ENCODE assay signal across 2 cellular contexts in genomic region chr7:44046321-44047061, GRCh38.
A peak's percentile ranks its signal among the peaks of the same experiment; 100 is the strongest.
TF ChIP-seq lines count a peak whose summit lies in the region.

No MANE protein-coding gene starts in this region.

TF ChIP-seq in liver, 16 proteins besides CTCF, POLR2A, EP300 and RAD21:
- TF ChIP-seq EGR1 (IDR thresholded peaks at IDR 0.05; ENCODE audit: low read depth in 2 of 2), result peak in 1 of 2 donors; percentile 23
- peak; percentile 23 to 43 for TF ChIP-seq GABPA (IDR thresholded peaks at IDR 0.05 in 1 of 2, conservative IDR thresholded peaks at IDR 0.05 in 1 of 2)
- no peak for TF ChIP-seq RXRA (IDR thresholded peaks at IDR 0.05)

TF ChIP-seq in HepG2, 621 proteins besides CTCF, POLR2A, EP300 and RAD21:
- TF ChIP-seq ZNF660 (CRISPR knock-in tag; IDR thresholded peaks at IDR 0.05; ENCODE audit: borderline replicate concordance, low read depth) (no peak), SP2 (CRISPR knock-in tag; IDR thresholded peaks at IDR 0.05) (no peak), ZBTB20 (CRISPR knock-in tag; IDR thresholded peaks at IDR 0.05; ENCODE audit: borderline replicate concordance, low read depth) (no peak), HOXA9 (CRISPR knock-in tag; IDR thresholded peaks at IDR 0.05; ENCODE audit: borderline replicate concordance) (no peak), MBNL3 (CRISPR knock-in tag; conservative IDR thresholded peaks at IDR 0.05) (no peak), MXD3 (CRISPR knock-in tag; IDR thresholded peaks at IDR 0.05) (no peak), JUND (CRISPR knock-in tag; IDR thresholded peaks at IDR 0.05) (no peak), ZNF230 (CRISPR knock-in tag; IDR thresholded peaks at IDR 0.05) (no peak), ZNF460 (CRISPR knock-in tag; IDR thresholded peaks at IDR 0.05; ENCODE audit: borderline replicate concordance) (no peak), CSRNP1 (CRISPR knock-in tag; IDR thresholded peaks at IDR 0.05) (no peak), ELK4 (CRISPR knock-in tag; IDR thresholded peaks at IDR 0.05; ENCODE audit: borderline replicate concordance) (no peak), HMGXB3 (CRISPR knock-in tag; IDR thresholded peaks at IDR 0.05; ENCODE audit: borderline replicate concordance) (no peak), IRX3 (CRISPR knock-in tag; IDR thresholded peaks at IDR 0.05; ENCODE audit: borderline replicate concordance, low read depth) (no peak), ATM (IDR thresholded peaks at IDR 0.05; ENCODE audit: borderline replicate concordance) (no peak), ZNF670 (CRISPR knock-in tag; IDR thresholded peaks at IDR 0.05; ENCODE audit: borderline replicate concordance) (no peak), SIX4 (CRISPR knock-in tag; IDR thresholded peaks at IDR 0.05) (no peak)
